16 cellular contexts compared by ENCODE assay signal in the genomic region with DNA sequence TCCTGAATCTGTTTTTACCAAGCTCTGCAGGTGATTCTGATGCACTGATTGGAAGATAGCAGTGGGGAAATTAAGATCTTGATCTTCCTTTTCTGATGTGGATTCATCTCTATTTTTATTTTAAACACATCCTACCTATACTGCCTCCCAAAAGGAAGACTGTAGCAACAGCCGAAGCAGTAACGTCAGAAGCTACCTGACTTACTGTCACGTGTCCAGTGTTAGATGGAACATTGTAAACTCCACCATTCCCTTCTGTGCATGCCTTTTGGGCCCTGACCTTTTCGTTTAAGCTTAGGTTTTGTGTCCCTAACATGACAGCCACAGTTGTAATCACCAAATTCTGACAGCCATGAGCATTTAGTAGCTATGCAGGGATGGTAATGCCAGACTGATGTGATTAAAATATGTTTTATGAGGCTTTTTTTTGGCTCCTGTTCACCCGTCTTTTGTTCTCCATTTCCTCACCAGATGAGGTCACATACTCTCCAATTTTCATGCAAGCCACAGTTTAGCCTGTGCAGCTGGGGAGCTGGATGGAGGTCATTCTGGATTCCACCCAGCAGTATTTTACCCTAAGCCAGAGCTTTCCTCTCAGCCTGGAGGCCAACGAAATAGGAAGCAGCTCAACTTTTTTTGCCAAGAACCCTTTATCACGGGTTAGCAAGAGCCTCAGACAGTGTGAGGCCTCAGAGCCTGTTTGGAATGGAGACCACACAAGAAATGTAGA. TPM values are rescaled to one million over a fixed set of nuclear protein-coding genes. Genes with fewer than 3 reads are reported as not detected.
DNase-seq lines count a peak whose midpoint lies in the region; ATAC-seq and TF ChIP-seq lines count a peak whose summit lies in the region.
"Had no signal": no experiment of that assay in that cellular context is flagged by ENCODE, and none has a peak within 500 bp of the region (broad histone marks: within the 10 kb centered on the region; RNA-seq: fewer than 3 reads in every experiment).

No MANE protein-coding gene starts in this region.

- H3K79me2 ChIP-seq in GM23248 (ENCODE audit: insufficient read depth), result no peaks in the 10 kb centered on the region

- in situ Hi-C loops in GM23248 (cut with MboI) (no loop called here), astrocyte of the cerebellum (cut with HindIII; ENCODE audit: low sequenced_read_pairs) (no loop called here)

- TF ChIP-seq CTCF in astrocyte of the cerebellum (IDR thresholded peaks at IDR 0.05; ENCODE audit: low read depth, low read length, missing control alignments), result no peak
- TF ChIP-seq CTCF in ascending aorta (IDR thresholded peaks at IDR 0.05), result no peak

- H3K9me3 ChIP-seq in GM23248 (ENCODE audit: low read depth), result no peaks in the 10 kb centered on the region
- H3K9me3 ChIP-seq in ascending aorta, result no peaks in the 10 kb centered on the region
- H3K9me3 ChIP-seq: esophagus squamous epithelium had no signal

- intact Hi-C loops in left cardiac atrium (cut with DNase I) (no loop called here), ascending aorta (cut with DNase I) (no loop called here)

- no peak overlapping the region for H3K4me2 ChIP-seq in GM23248 (ENCODE audit: unreplicated experiment)

- H3K27ac ChIP-seq in GM23248, result no peak overlapping the region
- no peak overlapping the region for H3K27ac ChIP-seq in ascending aorta
- H3K27ac ChIP-seq: esophagus squamous epithelium had no signal

- H3K9ac ChIP-seq in GM23248, result no peak overlapping the region

- peak; percentile 29 for DNase-seq in GM23248
- DNase-seq in astrocyte of the cerebellum (ENCODE audit: low read depth), result peak; percentile 95
- peak; percentile 23 for DNase-seq in left cardiac atrium
- DNase-seq in stromal cell of bone marrow (ENCODE audit: low read depth), result peak; percentile 79
- DNase-seq in foreskin melanocyte, result no peak
- no peak for DNase-seq in NCI-H128 (lab: John Stamatoyannopoulos, UW; ENCODE audit: unreplicated experiment)
- no peak for DNase-seq in ascending aorta (ENCODE audit: low spot score in 2 of 2)
- DNase-seq: activated CD4-positive, alpha-beta T cell treated with anti-CD3 and anti-CD28 coated beads for 1 hour; activated T-cell treated with anti-CD3 and anti-CD28 coated beads, Interleukin-2, amount 50 U/mL, for 1 hour; CD8-positive, alpha-beta memory T cell; esophagus squamous epithelium; immature natural killer cell; MV-4-11; NCI-H2171 treated with DMSO at 0.1 percent for 48 hours; stimulated activated CD4-positive, alpha-beta T cell treated with anti-CD3 and anti-CD28 coated beads, Interleukin-4, amount 100 ng/mL, for 24 hours; T-cell had no signal

- H3K4me1 ChIP-seq in GM23248 (ENCODE audit: insufficient read depth), result 0 out of 2 replicates have a peak, but pooled peaks cover 4% of the 10 kb centered on the region
- no peaks in the 10 kb centered on the region for H3K4me1 ChIP-seq in ascending aorta
- H3K4me1 ChIP-seq: esophagus squamous epithelium had no signal

- no peaks in the 10 kb centered on the region for H3F3A ChIP-seq in GM23248 (ENCODE audit: insufficient read depth)

- no peaks in the 10 kb centered on the region for H4K20me1 ChIP-seq in GM23248 (ENCODE audit: insufficient read depth)

- H3K4me3 ChIP-seq in GM23248 (no peak overlapping the region), astrocyte of the cerebellum (ENCODE audit: low read depth, low read length) (no peak overlapping the region), ascending aorta (no peak overlapping the region)
- H3K4me3 ChIP-seq: esophagus squamous epithelium had no signal

- H2AFZ ChIP-seq in GM23248, result 0 out of 2 replicates have a peak overlapping the region, but pooled peaks have one; percentile 22

- H3K36me3 ChIP-seq in GM23248 (ENCODE audit: low read depth) (no peaks in the 10 kb centered on the region), ascending aorta (no peaks in the 10 kb centered on the region)
- H3K36me3 ChIP-seq: esophagus squamous epithelium had no signal

- no peaks in the 10 kb centered on the region for H3K27me3 ChIP-seq in GM23248 (replicated peaks; ENCODE audit: insufficient read depth)
- H3K27me3 ChIP-seq in ascending aorta, result no peaks in the 10 kb centered on the region

- no peaks in the 10 kb centered on the region for H3K9me2 ChIP-seq in GM23248 (ENCODE audit: insufficient read depth)

- WGBS in GM23248 (ENCODE audit: low coverage in 1 of 2, low lambda C conversion rate in 2 of 2, missing lambda C conversion rate in 2 of 2), 2 experiments, result 16 to 20% methylated on average over 7 of the region's 7 CpGs

- ATAC-seq in left cardiac atrium, result peak; percentile 92 to 93
- ATAC-seq: T-cell had no signal

RNA-seq across cellular contexts. Expression of a gene that starts 15.6 kb away (rescaled TPM):
- 50.0 and 53.9 TPM in 2 replicates for total RNA-seq in GM23248 (2014; rRNA removed; shearing (Covaris generic))
- 8.0 and 8.5 TPM in 2 replicates for polyA plus RNA-seq in GM23248 (2016; fragmentation: Nextera tagmentation; extraction: Ambion mirVana)
- total RNA-seq in left cardiac atrium (under 1 TPM; 0.09 to 0.10 TPM), ascending aorta (7.1 TPM)
- polyA plus RNA-seq: CD8-positive, alpha-beta memory T cell; immature natural killer cell had no signal

RNA-seq across cellular contexts. Expression of a gene that starts 34.1 kb away (rescaled TPM):
- total RNA-seq in GM23248 (2014; rRNA removed; shearing (Covaris generic)), result 162 and 249 TPM in 2 replicates
- polyA plus RNA-seq in GM23248 (2016; fragmentation: Nextera tagmentation; extraction: Ambion mirVana), result 595 and 602 TPM in 2 replicates
- total RNA-seq in left cardiac atrium (100 to 1,000 TPM; 357 to 364 TPM), ascending aorta (235 TPM)

Comparison
In these comparisons a context has a peak if more than half of its experiments do, and no peak if none do; other contexts are left out.
1. DNase-seq: peak in GM23248 (single experiment), astrocyte of the cerebellum (single experiment), left cardiac atrium (single experiment) and stromal cell of bone marrow (single experiment); none in foreskin melanocyte (single experiment), NCI-H128 (single experiment) and ascending aorta (0 of 2).